Comparison of ENCODE assay signal across 11 cellular contexts in the genomic region with DNA sequence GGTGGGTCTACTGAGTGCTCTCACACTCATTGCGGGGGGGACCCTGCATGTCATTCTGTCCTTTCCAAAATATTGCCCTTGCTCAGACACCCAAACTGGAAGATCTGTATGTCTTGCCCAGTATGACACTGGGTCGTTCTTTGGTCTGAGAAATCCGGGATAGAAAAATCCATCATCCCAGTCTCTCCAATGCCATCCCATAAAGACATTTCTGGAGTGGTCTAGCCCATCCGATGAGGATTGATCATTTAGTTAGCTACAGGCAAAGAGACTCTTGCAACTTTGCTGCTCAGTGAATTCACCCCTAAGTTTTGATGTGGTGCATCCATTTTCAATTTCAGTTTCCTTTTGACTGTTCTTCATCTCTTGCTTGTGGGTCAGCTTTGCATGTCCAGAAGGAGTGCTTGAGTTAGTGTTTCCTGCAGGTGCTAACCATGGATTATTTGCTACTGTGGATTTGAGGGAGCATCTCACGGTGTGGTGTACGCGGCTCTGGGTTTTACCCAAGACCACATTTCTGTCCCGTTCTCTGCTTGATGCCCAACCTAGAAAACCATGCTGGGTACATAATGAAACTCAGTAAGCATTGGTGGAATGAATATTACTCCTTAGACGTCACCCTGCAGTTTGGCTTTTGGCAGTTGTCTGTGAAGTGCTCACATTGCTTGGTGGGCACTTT.
DNase-seq lines count a peak whose midpoint lies in the region; ATAC-seq and TF ChIP-seq lines count a peak whose summit lies in the region.
"Had no signal": no experiment of that assay in that cellular context is flagged by ENCODE, and none has a peak within 500 bp of the region (broad histone marks: within the 10 kb centered on the region; RNA-seq: fewer than 3 reads in every experiment).

No MANE protein-coding gene starts in this region.

- no peak overlapping the region for H3K27ac ChIP-seq in thyroid gland

- no peak overlapping the region for H3K4me3 ChIP-seq in thyroid gland (replicated peaks in 1 of 3)

- ATAC-seq in natural killer cell treated with Interleukin-12 subunit alpha and Interleukin-12 subunit beta and Interleukin-15 and Interleukin-18, amount 100 ng/mL, for 72 hours, result peak in 1 of 2 donors; percentile 72
- ATAC-seq in natural killer cell (no peak), GM21723 (IDR thresholded peaks at IDR 0.05; ENCODE audit: unreplicated experiment) (peak; percentile 95), HG03159 (IDR thresholded peaks at IDR 0.05; ENCODE audit: unreplicated experiment) (peak; percentile 86)
- ATAC-seq: left colon had no signal

- H3K4me1 ChIP-seq in thyroid gland, result no peaks in the 10 kb centered on the region

- intact Hi-C loops in natural killer cell (cut with micrococcal nuclease) (no loop called here), thyroid gland (cut with DNase I) (no loop called here)

- no peaks in the 10 kb centered on the region for H3K27me3 ChIP-seq in thyroid gland

- 84 to 95% methylated on average over 9 of the region's 9 CpGs for WGBS in thyroid gland, 2 donors

- H3K36me3 ChIP-seq in thyroid gland, result no peaks in the 10 kb centered on the region

- no peaks in the 10 kb centered on the region for H3K9me3 ChIP-seq in thyroid gland

- H3K4me1 Mint-ChIP-seq in natural killer cell treated with Interleukin-12 subunit alpha and Interleukin-12 subunit beta and Interleukin-15 and Interleukin-18, amount 100 ng/mL, for 72 hours (ENCODE audit: low read depth in 2 of 2), result peaks cover 5 to 9% of the 10 kb centered on the region in 2 donors
- H3K4me1 Mint-ChIP-seq in natural killer cell (peaks cover 5 to 6% of the 10 kb centered on the region in 2 donors), osteocyte (ENCODE audit: unreplicated experiment) (no peaks in the 10 kb centered on the region)

- H3K27me3 Mint-ChIP-seq in natural killer cell treated with Interleukin-12 subunit alpha and Interleukin-12 subunit beta and Interleukin-15 and Interleukin-18, amount 100 ng/mL, for 72 hours, result peaks cover 0 to 17% of the 10 kb centered on the region in 2 donors
- H3K27me3 Mint-ChIP-seq in natural killer cell (ENCODE audit: low read depth in 2 of 2), result peaks cover 4 to 15% of the 10 kb centered on the region in 2 donors
- H3K27me3 Mint-ChIP-seq in osteocyte (ENCODE audit: unreplicated experiment), result no peaks in the 10 kb centered on the region

- TF ChIP-seq CTCF in natural killer cell (IDR thresholded peaks at IDR 0.05) (no peak), osteocyte (IDR thresholded peaks at IDR 0.05) (no peak), thyroid gland (IDR thresholded peaks at IDR 0.05) (no peak)

- H3K9me3 Mint-ChIP-seq in natural killer cell treated with Interleukin-12 subunit alpha and Interleukin-12 subunit beta and Interleukin-15 and Interleukin-18, amount 100 ng/mL, for 72 hours, result no peaks in the 10 kb centered on the region
- no peaks in the 10 kb centered on the region for H3K9me3 Mint-ChIP-seq in natural killer cell
- H3K9me3 Mint-ChIP-seq in osteocyte (ENCODE audit: unreplicated experiment), result peaks cover 44% of the 10 kb centered on the region

- no peaks in the 10 kb centered on the region for H3K36me3 Mint-ChIP-seq in natural killer cell treated with Interleukin-12 subunit alpha and Interleukin-12 subunit beta and Interleukin-15 and Interleukin-18, amount 100 ng/mL, for 72 hours
- H3K36me3 Mint-ChIP-seq in natural killer cell, result no peaks in the 10 kb centered on the region
- H3K36me3 Mint-ChIP-seq in osteocyte (ENCODE audit: unreplicated experiment), result no peaks in the 10 kb centered on the region

- TF ChIP-seq POLR2A in thyroid gland (IDR thresholded peaks at IDR 0.05), result no peak

- DNase-seq in natural killer cell treated with Interleukin-12 subunit alpha and Interleukin-12 subunit beta and Interleukin-15 and Interleukin-18, amount 100 ng/mL, for 72 hours (ENCODE audit: low spot score), result no peak
- DNase-seq in natural killer cell, result no peak
- DNase-seq in osteocyte (ENCODE audit: extremely low spot score, unreplicated experiment), result peak; percentile 38
- DNase-seq in DMS53 treated with DMSO at 0.1 percent for 48 hours (lab: John Stamatoyannopoulos, UW; ENCODE audit: unreplicated experiment), result no peak
- DNase-seq in thyroid gland, result no peak
- no peak for DNase-seq in SKM-1 treated with dmso at 0.1 percent for 144 hours (lab: John Stamatoyannopoulos, UW; ENCODE audit: unreplicated experiment)
- DNase-seq: H7, left colon, NCI-H774 had no signal

- H3K27ac Mint-ChIP-seq in natural killer cell treated with Interleukin-12 subunit alpha and Interleukin-12 subunit beta and Interleukin-15 and Interleukin-18, amount 100 ng/mL, for 72 hours, result no peak overlapping the region
- H3K27ac Mint-ChIP-seq in natural killer cell (no peak overlapping the region), osteocyte (ENCODE audit: unreplicated experiment) (no peak overlapping the region)

- H3K4me3 Mint-ChIP-seq in natural killer cell treated with Interleukin-12 subunit alpha and Interleukin-12 subunit beta and Interleukin-15 and Interleukin-18, amount 100 ng/mL, for 72 hours, result peak overlapping the region; percentile 26
- H3K4me3 Mint-ChIP-seq in natural killer cell, result no peak overlapping the region
- H3K4me3 Mint-ChIP-seq in osteocyte (ENCODE audit: unreplicated experiment), result no peak overlapping the region

Comparison
In these comparisons a context has a peak if more than half of its experiments do, and no peak if none do; other contexts are left out.
1. ATAC-seq: peak in GM21723 (single experiment) and HG03159 (single experiment); none in natural killer cell (0 of 3).